In the genomic region with DNA sequence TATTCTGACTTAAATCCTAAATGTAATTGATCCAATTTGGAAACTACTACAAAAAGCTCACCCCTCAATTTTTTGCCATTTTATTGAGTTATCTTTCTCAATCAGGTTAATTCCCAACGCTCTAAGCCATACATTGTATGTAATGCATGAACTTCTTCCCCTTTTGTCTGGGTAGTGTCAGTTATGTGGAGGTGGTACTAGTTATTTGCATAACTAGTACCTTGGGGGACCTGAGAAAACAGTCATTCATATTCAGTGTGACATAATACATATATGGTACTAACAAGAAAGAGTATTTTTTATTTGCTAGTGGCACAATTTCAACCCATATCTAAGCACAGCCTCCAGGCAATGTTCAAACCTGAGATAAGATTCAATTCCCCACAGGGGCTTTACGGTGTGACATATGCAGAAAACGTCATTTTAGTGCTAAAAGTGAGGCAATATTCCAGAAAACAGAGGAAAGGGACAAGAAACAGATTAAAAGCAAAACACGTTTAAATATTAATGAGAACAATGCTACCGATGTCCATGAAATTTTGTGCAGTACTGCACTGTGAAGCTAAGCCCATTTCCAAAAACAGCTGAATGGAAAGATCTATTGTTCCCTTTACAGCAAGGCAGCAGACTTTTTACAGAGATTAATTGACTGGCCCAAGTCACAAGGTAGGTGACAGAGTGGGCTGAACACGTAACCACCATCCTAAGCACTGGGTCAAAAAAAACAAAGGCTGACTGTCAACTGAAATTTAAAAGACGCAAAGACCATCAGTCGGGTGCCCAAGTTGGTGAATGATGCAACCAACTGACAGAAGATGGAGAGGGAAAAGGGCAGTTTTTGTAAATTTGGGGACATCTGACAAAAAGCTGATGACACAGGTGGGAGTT, we compare ENCODE assay signal across 1 cellular context.
TF ChIP-seq lines count a peak whose summit lies in the region.

No MANE protein-coding gene starts in this region.

TF ChIP-seq in A549, 52 proteins besides CTCF, POLR2A, EP300 and RAD21 (continued from another document):
- no peak for TF ChIP-seq EHMT2 (IDR thresholded peaks at IDR 0.05; ENCODE audit: low read depth)
